9 cellular contexts compared by ENCODE assay signal in genomic region chr9:100028201-100028784, GRCh38.
A peak's percentile ranks its signal among the peaks of the same experiment; 100 is the strongest.
DNase-seq lines count a peak whose midpoint lies in the region; ATAC-seq and TF ChIP-seq lines count a peak whose summit lies in the region.
"Had no signal": no experiment of that assay in that cellular context is flagged by ENCODE, and none has a peak within 500 bp of the region (broad histone marks: within the 10 kb centered on the region; RNA-seq: fewer than 3 reads in every experiment).

No MANE protein-coding gene starts in this region.

- H3K27me3 Mint-ChIP-seq in CD4-positive, alpha-beta T cell = no peaks in the 10 kb centered on the region
- no peaks in the 10 kb centered on the region for H3K27me3 Mint-ChIP-seq in activated CD8-positive, alpha-beta T cell treated with anti-CD3 and anti-CD28 coated beads for 36 hours
- H3K27me3 Mint-ChIP-seq in effector memory CD8-positive, alpha-beta T cell = no peaks in the 10 kb centered on the region
- H3K27me3 Mint-ChIP-seq in mesothelial cell of epicardium (ENCODE audit: low read depth) = no peaks in the 10 kb centered on the region
- H3K27me3 Mint-ChIP-seq: activated naive CD8-positive, alpha-beta T cell had no signal

- peak; percentile 87 for TF ChIP-seq CTCF in CD4-positive, alpha-beta T cell (IDR thresholded peaks at IDR 0.05)
- TF ChIP-seq CTCF in activated CD8-positive, alpha-beta T cell treated with anti-CD3 and anti-CD28 coated beads for 36 hours (IDR thresholded peaks at IDR 0.05) = peak; percentile 89
- TF ChIP-seq CTCF in mesothelial cell of epicardium (IDR thresholded peaks at IDR 0.05; ENCODE audit: unreplicated experiment) = peak; percentile 72

- H3K27ac ChIP-seq in CD4-positive, alpha-beta T cell (ENCODE audit: low read depth, low read length) = no peak overlapping the region

- peak; percentile 92 for ATAC-seq in CD4-positive, alpha-beta T cell (ENCODE audit: poor library complexity)
- ATAC-seq in HG03378 (IDR thresholded peaks at IDR 0.05; ENCODE audit: unreplicated experiment) = peak; percentile 76
- peak; percentile 100 for ATAC-seq in activated CD8-positive, alpha-beta T cell treated with anti-CD3 and anti-CD28 coated beads for 36 hours
- ATAC-seq in effector memory CD8-positive, alpha-beta T cell (replicated peaks) = peak; percentile 99

- H3K36me3 Mint-ChIP-seq in CD4-positive, alpha-beta T cell (ENCODE audit: low read depth) = peaks cover 70% of the 10 kb centered on the region
- H3K36me3 Mint-ChIP-seq in activated CD8-positive, alpha-beta T cell treated with anti-CD3 and anti-CD28 coated beads for 36 hours (ENCODE audit: low read depth) = peaks cover 28% of the 10 kb centered on the region
- peaks cover 3% of the 10 kb centered on the region for H3K36me3 Mint-ChIP-seq in effector memory CD8-positive, alpha-beta T cell (ENCODE audit: insufficient read depth)
- H3K36me3 Mint-ChIP-seq in mesothelial cell of epicardium = peaks cover 39% of the 10 kb centered on the region

- POLR2A ChIA-PET in CD4-positive, alpha-beta T cell (lab: Charles Lee) = no interaction called here
- POLR2A ChIA-PET in activated CD8-positive, alpha-beta T cell treated with anti-CD3 and anti-CD28 coated beads for 36 hours (lab: Charles Lee) = no interaction called here

- H3K9me3 Mint-ChIP-seq in CD4-positive, alpha-beta T cell = no peaks in the 10 kb centered on the region
- H3K9me3 Mint-ChIP-seq in activated CD8-positive, alpha-beta T cell treated with anti-CD3 and anti-CD28 coated beads for 36 hours = peaks cover 1% of the 10 kb centered on the region
- H3K9me3 Mint-ChIP-seq in effector memory CD8-positive, alpha-beta T cell = no peaks in the 10 kb centered on the region
- peaks cover 10% of the 10 kb centered on the region for H3K9me3 Mint-ChIP-seq in mesothelial cell of epicardium

- H3K4me1 Mint-ChIP-seq in CD4-positive, alpha-beta T cell (ENCODE audit: low read depth) = peaks cover 5% of the 10 kb centered on the region
- H3K4me1 Mint-ChIP-seq in activated CD8-positive, alpha-beta T cell treated with anti-CD3 and anti-CD28 coated beads for 36 hours (ENCODE audit: low read depth) = peaks cover 9% of the 10 kb centered on the region
- peaks cover 5 to 17% of the 10 kb centered on the region in 2 donors for H3K4me1 Mint-ChIP-seq in effector memory CD8-positive, alpha-beta T cell (ENCODE audit: low read depth in 2 of 2)
- H3K4me1 Mint-ChIP-seq in mesothelial cell of epicardium = peaks cover 2% of the 10 kb centered on the region

- intact Hi-C loops in CD4-positive, alpha-beta T cell (cut with DNase I, micrococcal nuclease) = loop anchor here (1.0 to 10.0 kb wide), 9 partner anchors 188 to 763 kb away; no protein-coding TSS in a partner anchor
- intact Hi-C loops in activated CD8-positive, alpha-beta T cell treated with anti-CD3 and anti-CD28 coated beads for 36 hours (cut with micrococcal nuclease) = loop anchor here (1.0 to 10.0 kb wide), 2 partner anchors 188 to 297 kb away; no protein-coding TSS in a partner anchor

- CTCF ChIA-PET in CD4-positive, alpha-beta T cell (lab: Charles Lee) = interaction anchor here (0.7 kb wide), 2 partner anchors 232 to 1015 kb away, joined by 3 read pairs; no protein-coding TSS in a partner anchor
- CTCF ChIA-PET in activated CD8-positive, alpha-beta T cell treated with anti-CD3 and anti-CD28 coated beads for 36 hours (lab: Charles Lee) = interaction anchor here (0.7 to 3.4 kb wide), 12 partner anchors 11 to 314 kb away, joined by 3 to 49 read pairs (median 4); no protein-coding TSS in a partner anchor

- no peaks in the 10 kb centered on the region for H3K27me3 ChIP-seq in CD4-positive, alpha-beta T cell (ENCODE audit: control insufficient read depth, insufficient read depth, low read length)

- H3K4me3 Mint-ChIP-seq in CD4-positive, alpha-beta T cell = no peak overlapping the region
- no peak overlapping the region for H3K4me3 Mint-ChIP-seq in activated CD8-positive, alpha-beta T cell treated with anti-CD3 and anti-CD28 coated beads for 36 hours
- no peak overlapping the region for H3K4me3 Mint-ChIP-seq in effector memory CD8-positive, alpha-beta T cell
- no peak overlapping the region for H3K4me3 Mint-ChIP-seq in mesothelial cell of epicardium
- H3K4me3 Mint-ChIP-seq: activated naive CD8-positive, alpha-beta T cell had no signal

- H3K27ac Mint-ChIP-seq in CD4-positive, alpha-beta T cell = no peak overlapping the region
- H3K27ac Mint-ChIP-seq in activated CD8-positive, alpha-beta T cell treated with anti-CD3 and anti-CD28 coated beads for 36 hours = no peak overlapping the region
- peak overlapping the region in 1 of 2 donors; percentile 64 for H3K27ac Mint-ChIP-seq in effector memory CD8-positive, alpha-beta T cell
- no peak overlapping the region for H3K27ac Mint-ChIP-seq in mesothelial cell of epicardium
- H3K27ac Mint-ChIP-seq: activated naive CD8-positive, alpha-beta T cell had no signal

- H3K9me3 ChIP-seq in CD4-positive, alpha-beta T cell (ENCODE audit: control insufficient read depth, low read length) = no peaks in the 10 kb centered on the region

- DNase-seq in CD4-positive, alpha-beta T cell = peak; percentile 34 to 59 (median 50)
- peak; percentile 20 for DNase-seq in GM19238 (ENCODE audit: insufficient read length, low spot score)
- peak; percentile 35 for DNase-seq in NCI-H748 treated with DMSO at 0.1 percent for 48 hours (lab: John Stamatoyannopoulos, UW)
- DNase-seq in activated CD8-positive, alpha-beta T cell treated with anti-CD3 and anti-CD28 coated beads for 36 hours = peak; percentile 84
- peak; percentile 58 to 77 (median 60) for DNase-seq in effector memory CD8-positive, alpha-beta T cell
- peak in 1 of 2 experiments; percentile 65 for DNase-seq in mesothelial cell of epicardium (ENCODE audit: low spot score in 2 of 2, unreplicated experiment in 2 of 2)
- peak; percentile 23 to 37 for DNase-seq in stimulated activated CD8-positive, alpha-beta memory T cell treated with anti-CD3 and anti-CD28 coated beads, Interleukin-4, amount 100 ng/mL, for 1 hour (ENCODE audit: low read depth in 2 of 2, low spot score in 1 of 2)
